Comparison of ENCODE assay signal across 21 cellular contexts in the genomic region with DNA sequence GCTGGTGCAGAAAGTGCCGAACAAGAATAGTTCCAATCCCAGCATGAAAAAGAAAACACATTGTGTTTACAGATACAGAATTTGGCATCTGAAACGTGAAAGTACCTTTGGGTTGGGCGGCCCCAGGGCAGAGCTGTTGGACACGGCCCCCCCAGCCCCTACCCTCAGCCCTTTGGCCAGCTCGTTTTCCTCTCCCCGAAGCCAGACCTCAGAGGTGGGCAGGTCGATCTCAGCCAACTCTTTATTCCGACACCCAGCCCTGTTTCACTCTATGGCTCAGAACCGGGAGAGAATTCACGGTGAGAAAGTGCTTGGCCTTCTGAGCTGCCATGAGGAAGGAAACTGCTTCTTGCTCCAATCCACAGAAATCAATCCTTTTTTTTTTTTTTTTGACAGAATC. TPM values are rescaled to one million over a fixed set of nuclear protein-coding genes. Genes with fewer than 3 reads are reported as not detected.
DNase-seq lines count a peak whose midpoint lies in the region; ATAC-seq, FAIRE-seq and TF ChIP-seq lines count a peak whose summit lies in the region.
"Had no signal": no experiment of that assay in that cellular context is flagged by ENCODE, and none has a peak within 500 bp of the region (broad histone marks: within the 10 kb centered on the region; RNA-seq: fewer than 3 reads in every experiment).

No MANE protein-coding gene starts in this region.

- in situ Hi-C loops in Panc1 (cut with HindIII; ENCODE audit: low pct_unique_long_range_greater_than_20kb, low sequenced_read_pairs) = no loop called here
- in situ Hi-C loops in HAP-1 (cut with MboI; ENCODE audit: low sequenced_read_pairs) = no loop called here

- H3K27ac ChIP-seq in Panc1 (ENCODE audit: low read length) (no peak overlapping the region), gastroesophageal sphincter (peak overlapping the region in 3 of 4 donors; percentile 82 to 97 (median 90)), sigmoid colon (peak overlapping the region; percentile 18 to 72 (median 54))
- H3K27ac ChIP-seq: C4-2B had no signal

- H3K27me3 Mint-ChIP-seq in activated CD4-positive, alpha-beta T cell treated with anti-CD3 and anti-CD28 coated beads for 36 hours = peaks cover 17% of the 10 kb centered on the region

- TF ChIP-seq POLR2A in gastroesophageal sphincter (IDR thresholded peaks at IDR 0.05) (no peak), sigmoid colon (IDR thresholded peaks at IDR 0.05) (no peak), GM12891 (IDR thresholded peaks at IDR 0.05; ENCODE audit: low read depth, low read length) (no peak)

- ATAC-seq in Panc1 (0 out of 2 replicates have a peak, but pooled peaks have one; percentile 17), gastroesophageal sphincter (no peak)
- ATAC-seq in activated CD4-positive, alpha-beta T cell treated with anti-CD3 and anti-CD28 coated beads for 36 hours = no peak

- no peak overlapping the region for H3K4me3 Mint-ChIP-seq in activated CD4-positive, alpha-beta T cell treated with anti-CD3 and anti-CD28 coated beads for 36 hours
- H3K4me3 Mint-ChIP-seq: B cell; CD4-positive, alpha-beta memory T cell; HFFc6 had no signal

- CTCF ChIA-PET in Panc1 (lab: Charles Lee) = no interaction called here
- CTCF ChIA-PET in activated CD4-positive, alpha-beta T cell treated with anti-CD3 and anti-CD28 coated beads for 36 hours (lab: Charles Lee) = interaction anchor here (0.6 kb wide), 1 partner anchor 247 kb away, joined by 3 read pairs; no protein-coding TSS in a partner anchor

- H3K4me3 ChIP-seq in Panc1 (ENCODE audit: low read depth in 2 of 2, low read length in 2 of 2) (no peak overlapping the region), gastroesophageal sphincter (peak overlapping the region in 1 of 2 donors; percentile 16), sigmoid colon (no peak overlapping the region), HAP-1 (no peak overlapping the region)

- H3K4me1 ChIP-seq in Panc1 (ENCODE audit: control insufficient read depth, insufficient read depth, low read length) = 0 out of 2 replicates have a peak, but pooled peaks cover 3% of the 10 kb centered on the region
- H3K4me1 ChIP-seq in gastroesophageal sphincter = peaks cover 0 to 77% (median 0%) of the 10 kb centered on the region in 3 donors
- peaks cover 0 to 29% (median 5%) of the 10 kb centered on the region in 4 donors for H3K4me1 ChIP-seq in sigmoid colon
- H3K4me1 ChIP-seq in HAP-1 = no peaks in the 10 kb centered on the region

- WGBS in gastroesophageal sphincter (ENCODE audit: low coverage in 1 of 2), 2 donors = 55% methylated on average over 7 of the region's 10 CpGs; no CpG with 5 or more reads in 1 of the 2 donors
- 63 to 79% methylated on average over 10 of the region's 10 CpGs for WGBS in sigmoid colon, 2 donors

- H3K4me1 Mint-ChIP-seq in activated CD4-positive, alpha-beta T cell treated with anti-CD3 and anti-CD28 coated beads for 36 hours = no peaks in the 10 kb centered on the region
- H3K4me1 Mint-ChIP-seq: B cell; CD4-positive, alpha-beta memory T cell had no signal

- TF ChIP-seq EP300 in gastroesophageal sphincter (IDR thresholded peaks at IDR 0.05) = no peak
- TF ChIP-seq EP300 in sigmoid colon (IDR thresholded peaks at IDR 0.05) = no peak

- TF ChIP-seq CTCF in Panc1 (IDR thresholded peaks at IDR 0.05) (no peak), gastroesophageal sphincter (IDR thresholded peaks at IDR 0.05) (no peak), sigmoid colon (IDR thresholded peaks at IDR 0.05) (no peak)

- H3K27me3 ChIP-seq in Panc1 (ENCODE audit: control insufficient read depth, insufficient read depth, low read length) = no peaks in the 10 kb centered on the region
- no peaks in the 10 kb centered on the region for H3K27me3 ChIP-seq in gastroesophageal sphincter
- H3K27me3 ChIP-seq in sigmoid colon = no peaks in the 10 kb centered on the region
- no peaks in the 10 kb centered on the region for H3K27me3 ChIP-seq in HAP-1 (ENCODE audit: low read depth)

- H3K36me3 Mint-ChIP-seq in activated CD4-positive, alpha-beta T cell treated with anti-CD3 and anti-CD28 coated beads for 36 hours (ENCODE audit: low read depth) = no peaks in the 10 kb centered on the region
- H3K36me3 Mint-ChIP-seq: CD4-positive, alpha-beta memory T cell had no signal

- FAIRE-seq in GM12891 (lab: Jason Lieb, UNC) = no peak
- FAIRE-seq: A204.1, G401.6, GM12892, GM19239 had no signal

- POLR2A ChIA-PET in Panc1 (lab: Charles Lee) = no interaction called here
- POLR2A ChIA-PET in activated CD4-positive, alpha-beta T cell treated with anti-CD3 and anti-CD28 coated beads for 36 hours (lab: Charles Lee) = no interaction called here

- DNase-seq in Panc1 (ENCODE audit: low read depth, low spot score) (no peak), ecto neural progenitor cell (ENCODE audit: low spot score) (peak; percentile 45), sigmoid colon (no peak), medulla oblongata (ENCODE audit: extremely low spot score) (no peak), HAP-1 (ENCODE audit: low spot score in 2 of 2) (no peak), GM12891 (ENCODE audit: insufficient read length, low spot score) (no peak)
- no peak for DNase-seq in activated CD4-positive, alpha-beta T cell treated with anti-CD3 and anti-CD28 coated beads for 36 hours
- DNase-seq: CD4-positive, alpha-beta memory T cell; DMS79 treated with DMSO at 0.1 percent for 48 hours; EL; GOT3; HCEC 1CT; HFFc6; IMR-90 had no signal

- H3K9me3 ChIP-seq in Panc1 (ENCODE audit: control insufficient read depth, insufficient read depth, low read depth, low read length) (no peaks in the 10 kb centered on the region), gastroesophageal sphincter (no peaks in the 10 kb centered on the region), sigmoid colon (no peaks in the 10 kb centered on the region), HAP-1 (no peaks in the 10 kb centered on the region)

- H3K27ac Mint-ChIP-seq in activated CD4-positive, alpha-beta T cell treated with anti-CD3 and anti-CD28 coated beads for 36 hours = no peak overlapping the region
- H3K27ac Mint-ChIP-seq: B cell; CD4-positive, alpha-beta memory T cell; HFFc6 had no signal

- H3K9me3 Mint-ChIP-seq in activated CD4-positive, alpha-beta T cell treated with anti-CD3 and anti-CD28 coated beads for 36 hours (ENCODE audit: low read depth) = no peaks in the 10 kb centered on the region

- BruUV-seq in Panc1 (replicated peaks; lab: Mats Ljungman, UMichigan) = no TSS peak

- intact Hi-C loops in Panc1 (cut with micrococcal nuclease; ENCODE audit: unreplicated experiment) (no loop called here), sigmoid colon (cut with DNase I) (no loop called here)
- intact Hi-C loops in activated CD4-positive, alpha-beta T cell treated with anti-CD3 and anti-CD28 coated beads for 36 hours (cut with DNase I, micrococcal nuclease) = no loop called here

- H3K36me3 ChIP-seq in Panc1 (ENCODE audit: control insufficient read depth, insufficient read depth, low read length) (no peaks in the 10 kb centered on the region), gastroesophageal sphincter (no peaks in the 10 kb centered on the region), sigmoid colon (no peaks in the 10 kb centered on the region), HAP-1 (replicated peaks) (no peaks in the 10 kb centered on the region)

TF ChIP-seq in GM12891, 5 proteins besides CTCF, POLR2A, EP300 and RAD21:
- TF ChIP-seq POU2F2 (IDR thresholded peaks at IDR 0.05; ENCODE audit: low read depth, low read length) (no peak), PAX5 (IDR thresholded peaks at IDR 0.05; ENCODE audit: insufficient read depth, low read length, severe bottlenecking) (no peak), POLR2AphosphoS5 (IDR thresholded peaks at IDR 0.05; ENCODE audit: low read depth, low read length) (no peak), SPI1 (IDR thresholded peaks at IDR 0.05; ENCODE audit: low read depth, low read length) (no peak), TAF1 (IDR thresholded peaks at IDR 0.05; ENCODE audit: low read depth, low read length) (no peak)

RNA-seq across cellular contexts. Expression of a gene that starts 11.3 kb away (rescaled TPM):
- total RNA-seq in Panc1 (2021; ENCODE audit: unreplicated experiment) = 14.5 TPM
- polyA plus RNA-seq in Panc1 (2012; ENCODE audit: insufficient read length) = 20.0 TPM
- 100 to 1,000 TPM in 2 of 4 donors, 10 to 100 TPM in 2; 74.3 to 211 (median 107) TPM for total RNA-seq in gastroesophageal sphincter
- 10 to 100 TPM; 10.5 to 20.3 (median 16.3) TPM for total RNA-seq in sigmoid colon
- polyA plus RNA-seq in sigmoid colon = 1 to 10 TPM in 2 of 3 donors, under 1 TPM in 1; 0.69 to 3.3 (median 1.2) TPM
- total RNA-seq in activated CD4-positive, alpha-beta T cell treated with anti-CD3 and anti-CD28 coated beads for 36 hours = under 1 TPM; 0.60 to 0.71 TPM
- polyA plus RNA-seq in GM12891 (2012; ENCODE audit: low read depth, missing spikeins) = 1.1 TPM
- total RNA-seq: CD4-positive, alpha-beta memory T cell; HFFc6 had no signal
